14 cellular contexts compared by ENCODE assay signal in genomic region chr10:130169136-130169888, GRCh38. TPM values are rescaled to one million over a fixed set of nuclear protein-coding genes. Genes with fewer than 3 reads are reported as not detected.
DNase-seq lines count a peak whose midpoint lies in the region; ATAC-seq and TF ChIP-seq lines count a peak whose summit lies in the region.
"Had no signal": no experiment of that assay in that cellular context is flagged by ENCODE, and none has a peak within 500 bp of the region (broad histone marks: within the 10 kb centered on the region; RNA-seq: fewer than 3 reads in every experiment).

No MANE protein-coding gene starts in this region.

- H3K9me3 ChIP-seq in CD8-positive, alpha-beta T cell (ENCODE audit: low read length) = no peaks in the 10 kb centered on the region
- no peaks in the 10 kb centered on the region for H3K9me3 ChIP-seq in IMR-90 (ENCODE audit: control insufficient read depth, insufficient read depth, low read length)
- no peaks in the 10 kb centered on the region for H3K9me3 ChIP-seq in left lung
- H3K9me3 ChIP-seq in MM.1S (replicated peaks; ENCODE audit: insufficient read depth, low read length) = no peaks in the 10 kb centered on the region
- H3K9me3 ChIP-seq: thyroid gland had no signal

- POLR2A ChIA-PET in CD8-positive, alpha-beta T cell (lab: Charles Lee) = interaction anchor here (0.8 kb wide), 1 partner anchor 41 kb away, joined by 3 read pairs; no protein-coding TSS in a partner anchor
- POLR2A ChIA-PET in IMR-90 (lab: Charles Lee; ENCODE audit: unreplicated experiment) = no interaction called here

- TF ChIP-seq CTCF in CD8-positive, alpha-beta T cell (IDR thresholded peaks at IDR 0.05) = no peak
- TF ChIP-seq CTCF in IMR-90 (conservative IDR thresholded peaks at IDR 0.05; ENCODE audit: low read depth, low read length) = no peak
- TF ChIP-seq CTCF in astrocyte of the spinal cord (IDR thresholded peaks at IDR 0.05; ENCODE audit: low read depth, low read length) = no peak
- no peak for TF ChIP-seq CTCF in left lung (IDR thresholded peaks at IDR 0.05)
- no peak for TF ChIP-seq CTCF in MM.1S (IDR thresholded peaks at IDR 0.05; ENCODE audit: low read length)

- peaks cover 34% of the 10 kb centered on the region for H3K4me1 ChIP-seq in CD8-positive, alpha-beta T cell (ENCODE audit: insufficient read depth, low read length)
- H3K4me1 ChIP-seq in IMR-90 (ENCODE audit: control insufficient read depth, insufficient read depth, low read length) = peaks cover 2% of the 10 kb centered on the region; the same call in 1 of the 2 replicates
- H3K4me1 ChIP-seq in left lung = peaks cover 0 to 11% of the 10 kb centered on the region in 2 donors
- peaks cover 21% of the 10 kb centered on the region for H3K4me1 ChIP-seq in MM.1S (ENCODE audit: low read length)
- H3K4me1 ChIP-seq: thyroid gland had no signal

- no peak overlapping the region for H3K23ac ChIP-seq in IMR-90 (ENCODE audit: low read depth, low read length)

- peaks cover 7% of the 10 kb centered on the region; the same call in 1 of the 2 replicates for H3F3A ChIP-seq in MM.1S (ENCODE audit: insufficient read depth, low read length)

- no peak for DNase-seq in CD8-positive, alpha-beta T cell
- DNase-seq in IMR-90 (peak; percentile 11), astrocyte of the spinal cord (ENCODE audit: low read depth, low spot score) (peak; percentile 72), left lung (no peak), NCI-H526 (lab: John Stamatoyannopoulos, UW) (no peak), MM.1S (no peak), H7 (no peak), activated gamma-delta T cell treated with Interleukin-2 at 50 U/mL for 16 hours (no peak)
- DNase-seq: activated CD4-positive, CD25-positive, alpha-beta regulatory T cell treated with anti-CD3 and anti-CD28 coated beads, Interleukin-2, amount 50 U/mL, for 72 hours; activated T-cell treated with anti-CD3 and anti-CD28 coated beads, Interleukin-2, amount 50 U/mL, for 24 hours; aorta; thyroid gland had no signal

- no peaks in the 10 kb centered on the region for H3K36me3 ChIP-seq in CD8-positive, alpha-beta T cell (ENCODE audit: insufficient read depth, low read length)
- H3K36me3 ChIP-seq in IMR-90 (ENCODE audit: control insufficient read depth, insufficient read depth, low read length) (peaks cover 22% of the 10 kb centered on the region), left lung (peaks cover 0 to 84% of the 10 kb centered on the region in 2 donors), MM.1S (replicated peaks; ENCODE audit: insufficient read depth, low read length) (peaks cover 9% of the 10 kb centered on the region; the same call in 1 of the 2 replicates), H7 (replicated peaks; ENCODE audit: control insufficient read depth, insufficient read depth, low read length) (peaks cover 8% of the 10 kb centered on the region)

- H2BK120ac ChIP-seq in IMR-90 (ENCODE audit: low read depth, low read length) = no peak overlapping the region

- no peak overlapping the region for H3K4me3 Mint-ChIP-seq in CD8-positive, alpha-beta T cell
- H3K4me3 Mint-ChIP-seq: activated T-cell treated with anti-CD3 and anti-CD28 coated beads, Interleukin-2, amount 50 U/mL, for 24 hours had no signal

- no peak overlapping the region for H2AFZ ChIP-seq in IMR-90 (replicated peaks; ENCODE audit: low read length, poor library complexity)
- H2AFZ ChIP-seq in MM.1S (ENCODE audit: low read length) = no peak overlapping the region

- H3K4me3 ChIP-seq in CD8-positive, alpha-beta T cell (ENCODE audit: low read depth, low read length) = no peak overlapping the region
- H3K4me3 ChIP-seq in IMR-90 (ENCODE audit: insufficient read depth, low read depth, low read length) (no peak overlapping the region), astrocyte of the spinal cord (ENCODE audit: low read depth, low read length) (no peak overlapping the region), left lung (no peak overlapping the region), MM.1S (ENCODE audit: low read length) (no peak overlapping the region), H7 (ENCODE audit: insufficient read depth, low read depth, low read length) (no peak overlapping the region)
- H3K4me3 ChIP-seq: K562, lung, thyroid gland had no signal

- H3K27ac Mint-ChIP-seq in CD8-positive, alpha-beta T cell = no peak overlapping the region
- H3K27ac Mint-ChIP-seq: activated T-cell treated with anti-CD3 and anti-CD28 coated beads, Interleukin-2, amount 50 U/mL, for 24 hours had no signal

- H3K27me3 Mint-ChIP-seq in CD8-positive, alpha-beta T cell (ENCODE audit: low read depth) = no peaks in the 10 kb centered on the region
- H3K27me3 Mint-ChIP-seq: activated T-cell treated with anti-CD3 and anti-CD28 coated beads, Interleukin-2, amount 50 U/mL, for 24 hours had no signal

- BruUV-seq in IMR-90 (replicated peaks; lab: Mats Ljungman, UMichigan) = no TSS peak

- peaks cover 49% of the 10 kb centered on the region for H3K4me1 Mint-ChIP-seq in CD8-positive, alpha-beta T cell (ENCODE audit: low read depth)

- H2AK5ac ChIP-seq in IMR-90 (ENCODE audit: low read depth, low read length) = no peak overlapping the region

- peak; percentile 14 for ATAC-seq in CD8-positive, alpha-beta T cell
- ATAC-seq in IMR-90 (ENCODE audit: low read depth) = no peak
- peak; percentile 68 for ATAC-seq in left lung
- ATAC-seq: K562 had no signal

- in situ Hi-C loops in IMR-90 (cut with MboI; ENCODE audit: low sequenced_read_pairs) = no loop called here
- in situ Hi-C loops in astrocyte of the spinal cord (cut with HindIII; ENCODE audit: low sequenced_read_pairs) = no loop called here

- H3K9ac ChIP-seq in IMR-90 (ENCODE audit: low read depth, low read length) = no peak overlapping the region
- H3K9ac ChIP-seq in MM.1S (ENCODE audit: low read length) = no peak overlapping the region

- 72% methylated on average over 2 of the region's 10 CpGs; no CpG with 5 or more reads in 1 of the 2 experiments for WGBS in IMR-90 (ENCODE audit: extremely low coverage in 2 of 2, insufficient read length in 1 of 2), 2 experiments

- no peak for TF ChIP-seq POLR2A in IMR-90 (IDR thresholded peaks at IDR 0.05; ENCODE audit: low read depth, low read length)

- no peaks in the 10 kb centered on the region for H3K79me2 ChIP-seq in MM.1S (ENCODE audit: low read length)

- dilution Hi-C loops in IMR-90 (cut with HindIII; ENCODE audit: low sequenced_read_pairs, unreplicated experiment) = no loop called here

- no peak overlapping the region for H3K27ac ChIP-seq in CD8-positive, alpha-beta T cell (ENCODE audit: low read depth, low read length)
- no peak overlapping the region for H3K27ac ChIP-seq in IMR-90 (ENCODE audit: insufficient read depth, low read length)
- H3K27ac ChIP-seq in left lung = no peak overlapping the region
- H3K27ac ChIP-seq in MM.1S (ENCODE audit: low read length) = no peak overlapping the region
- H3K27ac ChIP-seq: thyroid gland had no signal

- H4K8ac ChIP-seq in IMR-90 (ENCODE audit: low read depth in 2 of 2, low read length in 2 of 2) = no peak overlapping the region

- no peaks in the 10 kb centered on the region for H3K9me2 ChIP-seq in MM.1S (replicated peaks; ENCODE audit: insufficient read depth, low read length)

- peaks cover 17 to 18% of the 10 kb centered on the region in 2 experiments for H3K79me1 ChIP-seq in IMR-90 (ENCODE audit: low read depth in 1 of 2, low read length in 2 of 2)

- H2AK9ac ChIP-seq in IMR-90 (replicated peaks; ENCODE audit: low read depth, low read length, poor library complexity) = no peak overlapping the region

- no peaks in the 10 kb centered on the region for H3K27me3 ChIP-seq in CD8-positive, alpha-beta T cell (ENCODE audit: insufficient read depth, low read length)
- H3K27me3 ChIP-seq in IMR-90 (ENCODE audit: control insufficient read depth, insufficient read depth, low read length) = no peaks in the 10 kb centered on the region
- no peaks in the 10 kb centered on the region for H3K27me3 ChIP-seq in left lung
- H3K27me3 ChIP-seq in MM.1S (replicated peaks; ENCODE audit: insufficient read depth, low read length) = no peaks in the 10 kb centered on the region
- H3K27me3 ChIP-seq in H7 (ENCODE audit: control insufficient read depth, insufficient read depth, low read length) = no peaks in the 10 kb centered on the region
- H3K27me3 ChIP-seq: thyroid gland had no signal

- H3K36me3 Mint-ChIP-seq in CD8-positive, alpha-beta T cell = peaks cover 64% of the 10 kb centered on the region

- no peak overlapping the region for H4K5ac ChIP-seq in IMR-90 (ENCODE audit: low read depth, low read length)

- H2BK20ac ChIP-seq in IMR-90 (ENCODE audit: low read depth, low read length) = no peak overlapping the region

- H3K9me3 Mint-ChIP-seq in CD8-positive, alpha-beta T cell = no peaks in the 10 kb centered on the region
- H3K9me3 Mint-ChIP-seq: activated T-cell treated with anti-CD3 and anti-CD28 coated beads, Interleukin-2, amount 50 U/mL, for 24 hours had no signal

- intact Hi-C loops in CD8-positive, alpha-beta T cell (cut with DNase I, micrococcal nuclease) = no loop called here
- intact Hi-C loops in IMR-90 (cut with micrococcal nuclease) (no loop called here), left lung (cut with DNase I) (no loop called here)

- no peak overlapping the region for H3K56ac ChIP-seq in IMR-90 (ENCODE audit: extremely low read depth, insufficient read depth, low read length)

- CTCF ChIA-PET in CD8-positive, alpha-beta T cell (lab: Charles Lee) = interaction anchor here (1.2 kb wide), 1 partner anchor 280 kb away, joined by 3 read pairs; no protein-coding TSS in a partner anchor
- CTCF ChIA-PET in IMR-90 (lab: Yijun Ruan, JAX) = interaction anchor here (1.4 kb wide), 1 partner anchor 11 kb away, joined by 6 read pairs; no protein-coding TSS in a partner anchor

- no peak overlapping the region for H3K4ac ChIP-seq in IMR-90 (ENCODE audit: low read depth, low read length)

- no peak overlapping the region for H3K18ac ChIP-seq in IMR-90 (ENCODE audit: low read depth, low read length)

- H3K4me2 ChIP-seq in IMR-90 (ENCODE audit: low read depth, low read length) (no peak overlapping the region), MM.1S (ENCODE audit: low read depth, low read length) (no peak overlapping the region)

- no peak for TF ChIP-seq RAD21 in IMR-90 (IDR thresholded peaks at IDR 0.05; ENCODE audit: low read length)

- no peaks in the 10 kb centered on the region; the same call in 1 of the 2 replicates for H4K20me1 ChIP-seq in IMR-90 (ENCODE audit: insufficient read depth, low read length)
- no peaks in the 10 kb centered on the region for H4K20me1 ChIP-seq in MM.1S (ENCODE audit: insufficient read depth, low read length)

- no peak overlapping the region for H2BK5ac ChIP-seq in IMR-90 (ENCODE audit: low read depth, low read length, poor library complexity, severe bottlenecking)

- no peak overlapping the region for H2BK15ac ChIP-seq in IMR-90 (ENCODE audit: low read depth, low read length)

- peaks cover 6% of the 10 kb centered on the region; the same call in 1 of the 2 replicates for H3K9me1 ChIP-seq in IMR-90 (ENCODE audit: insufficient read depth, low read length)

- H4K91ac ChIP-seq in IMR-90 (ENCODE audit: insufficient read depth, low read depth, low read length) = no peak overlapping the region

- H3K14ac ChIP-seq in IMR-90 (replicated peaks; ENCODE audit: low read depth, low read length) = no peak overlapping the region

RNA-seq across cellular contexts. Expression of gene GLRX3, which starts 33.1 kb away (rescaled TPM):
- 10 to 100 TPM; 20.7 to 23.7 TPM for total RNA-seq in CD8-positive, alpha-beta T cell
- total RNA-seq in IMR-90 (2012; rRNA removed) = 78.7 and 96.7 TPM in 2 replicates
- polyA plus RNA-seq in IMR-90 (2012; rRNA removed) = 81.7 and 83.1 TPM in 2 replicates
- polyA plus RNA-seq in IMR-90 (2012; cell fraction: cytosol; rRNA removed) = 56.2 and 112 TPM in 2 replicates
- polyA plus RNA-seq in IMR-90 (2012; cell fraction: nucleus; rRNA removed; ENCODE audit: low replicate concordance) = 14.8 and 55.3 TPM in 2 replicates
- 10 to 100 TPM; 67.3 to 88.6 TPM for total RNA-seq in left lung
- 151 and 161 TPM in 2 replicates for total RNA-seq in H7 (2014; rRNA removed; shearing (Covaris generic))

RNA-seq across cellular contexts. Expression of gene C10orf143, which starts 58.7 kb away (rescaled TPM):
- 1 to 10 TPM; 4.5 to 5.2 TPM for total RNA-seq in CD8-positive, alpha-beta T cell
- total RNA-seq in IMR-90 (2012; rRNA removed) (0.36 and 0.56 TPM in 2 replicates), left lung (1 to 10 TPM; 2.0 to 5.4 TPM)
- polyA plus RNA-seq in IMR-90 (2012; rRNA removed) = 0.60 and 0.66 TPM in 2 replicates
- polyA plus RNA-seq in IMR-90 (2012; cell fraction: cytosol; rRNA removed) = 0.49 and 0.55 TPM in 2 replicates
- 1.6 and 2.2 TPM in 2 replicates for polyA plus RNA-seq in IMR-90 (2012; cell fraction: nucleus; rRNA removed; ENCODE audit: low replicate concordance)
- 0.42 and 2.3 TPM in 2 replicates for total RNA-seq in H7 (2014; rRNA removed; shearing (Covaris generic))

Comparison
In these comparisons a context has a peak if more than half of its experiments do, and no peak if none do; other contexts are left out.
1. DNase-seq: peak in IMR-90 (single experiment) and astrocyte of the spinal cord (single experiment); none in CD8-positive, alpha-beta T cell (0 of 7), left lung (0 of 2), NCI-H526 (0 of 2), MM.1S (single experiment), H7 (single experiment) and activated gamma-delta T cell treated with Interleukin-2 at 50 U/mL for 16 hours (single experiment).